21 cellular contexts compared by ENCODE assay signal in genomic region chr2:61688369-61689334, GRCh38.
DNase-seq lines count a peak whose midpoint lies in the region; ATAC-seq and TF ChIP-seq lines count a peak whose summit lies in the region.
"Had no signal": no experiment of that assay in that cellular context is flagged by ENCODE, and none has a peak within 500 bp of the region (broad histone marks: within the 10 kb centered on the region; RNA-seq: fewer than 3 reads in every experiment).

No MANE protein-coding gene starts in this region.

- peaks cover 16% of the 10 kb centered on the region for H3K4me1 ChIP-seq in ACC112 (ENCODE audit: control insufficient read depth, insufficient read depth, low read length, unreplicated experiment)
- peaks cover 0 to 30% (median 15%) of the 10 kb centered on the region in 10 experiments; a peak in 15 of 20 replicates for H3K4me1 ChIP-seq in BLaER1 treated with 17β-estradiol and CSF1 and Interleukin-3, amounts not matched to agents 10 nM and 100 nM
- H3K4me1 ChIP-seq in adipocyte (ENCODE audit: control insufficient read depth, insufficient read depth, low read length), result peaks cover 4% of the 10 kb centered on the region
- no peaks in the 10 kb centered on the region for H3K4me1 ChIP-seq in osteoblast (ENCODE audit: insufficient read depth, low read length)
- no peaks in the 10 kb centered on the region for H3K4me1 ChIP-seq in neural progenitor cell
- H3K4me1 ChIP-seq: Caco-2, SJSA1 had no signal

- no peaks in the 10 kb centered on the region for H4K20me1 ChIP-seq in BLaER1 treated with 17β-estradiol and CSF1 and Interleukin-3, amounts not matched to agents 10 nM and 100 nM
- no peaks in the 10 kb centered on the region for H4K20me1 ChIP-seq in osteoblast (ENCODE audit: insufficient read depth, low read length)
- H4K20me1 ChIP-seq in neural progenitor cell (ENCODE audit: low read depth), result no peaks in the 10 kb centered on the region
- H4K20me1 ChIP-seq: BLaER1 had no signal

- DNase-seq in adipocyte (ENCODE audit: low read depth) (no peak), osteoblast (ENCODE audit: insufficient read length, low spot score, missing footprints) (no peak), neural progenitor cell (ENCODE audit: low spot score) (no peak), NCI-H345 (lab: John Stamatoyannopoulos, UW) (no peak)
- DNase-seq: ACHN, Caco-2, DMS 273 treated with DMSO at 0.1 percent for 48 hours, MV-4-11, NCI-H1105 treated with DMSO at 0.1 percent for 48 hours, NCI-H2081, NCI-H2171, NCI-H524 treated with DMSO at 0.1 percent for 48 hours, NCI-H82 had no signal

- H3K36me3 Mint-ChIP-seq in neural progenitor cell, result no peaks in the 10 kb centered on the region
- H3K36me3 Mint-ChIP-seq: CD4-positive, alpha-beta memory T cell had no signal

- TF ChIP-seq CTCF in osteoblast (IDR thresholded peaks at IDR 0.05; ENCODE audit: extremely low read depth, low read depth, low read length) (no peak), neural progenitor cell (IDR thresholded peaks at IDR 0.05) (no peak)

- H3K9me3 Mint-ChIP-seq in neural progenitor cell, result no peaks in the 10 kb centered on the region
- H3K9me3 Mint-ChIP-seq: CD4-positive, alpha-beta memory T cell had no signal

- H3K27me3 Mint-ChIP-seq in neural progenitor cell (ENCODE audit: insufficient read depth, low read depth), result peaks cover 2% of the 10 kb centered on the region

- ATAC-seq in GM21825 (IDR thresholded peaks at IDR 0.05; ENCODE audit: unreplicated experiment), result no peak
- ATAC-seq: Right ventricle myocardium inferior had no signal

- H3K9me3 ChIP-seq in BLaER1 treated with 17β-estradiol and CSF1 and Interleukin-3, amounts not matched to agents 10 nM and 100 nM (replicated peaks in 1 of 11), result peaks cover 0 to 7% (median 0%) of the 10 kb centered on the region in 11 experiments; a peak in 2 of 22 replicates
- H3K9me3 ChIP-seq in adipocyte (ENCODE audit: control insufficient read depth, low read length), result no peaks in the 10 kb centered on the region
- H3K9me3 ChIP-seq in osteoblast (ENCODE audit: low read depth, low read length), result no peaks in the 10 kb centered on the region
- H3K9me3 ChIP-seq in neural progenitor cell (ENCODE audit: low read depth), result no peaks in the 10 kb centered on the region
- H3K9me3 ChIP-seq: BLaER1, Caco-2, SJSA1 had no signal

- no peaks in the 10 kb centered on the region for H3K27me3 ChIP-seq in ACC112 (ENCODE audit: insufficient read depth, low read length)
- no peaks in the 10 kb centered on the region for H3K27me3 ChIP-seq in BLaER1 treated with 17β-estradiol and CSF1 and Interleukin-3, amounts not matched to agents 10 nM and 100 nM
- H3K27me3 ChIP-seq in adipocyte (replicated peaks; ENCODE audit: control insufficient read depth, insufficient read depth, low read length), result no peaks in the 10 kb centered on the region
- no peaks in the 10 kb centered on the region for H3K27me3 ChIP-seq in osteoblast (ENCODE audit: insufficient read depth, low read length)
- no peaks in the 10 kb centered on the region for H3K27me3 ChIP-seq in neural progenitor cell
- H3K27me3 ChIP-seq: BLaER1, SJSA1 had no signal

- H3K4me3 Mint-ChIP-seq in neural progenitor cell, result no peak overlapping the region
- H3K4me3 Mint-ChIP-seq: CD4-positive, alpha-beta memory T cell had no signal

- H3K79me2 ChIP-seq in ACC112 (ENCODE audit: control insufficient read depth, insufficient read depth, low read length, unreplicated experiment), result no peaks in the 10 kb centered on the region
- H3K79me2 ChIP-seq in osteoblast (ENCODE audit: insufficient read depth, low read length), result no peaks in the 10 kb centered on the region
- H3K79me2 ChIP-seq in neural progenitor cell (ENCODE audit: low read depth), result no peaks in the 10 kb centered on the region

- H3K27ac ChIP-seq in ACC112 (ENCODE audit: low read depth, low read length) (peak overlapping the region; percentile 62), osteoblast (ENCODE audit: low read depth, low read length) (no peak overlapping the region), neural progenitor cell (no peak overlapping the region)
- H3K27ac ChIP-seq in BLaER1 treated with 17β-estradiol and CSF1 and Interleukin-3, amounts not matched to agents 10 nM and 100 nM, result peak overlapping the region in 7 of 11 experiments; percentile 18 to 69 (median 36); a peak in 12 of 22 replicates
- H3K27ac ChIP-seq: BLaER1, KMS-11, SJSA1 had no signal

- H3K4me1 Mint-ChIP-seq in neural progenitor cell, result no peaks in the 10 kb centered on the region

- no peaks in the 10 kb centered on the region for H3K36me3 ChIP-seq in ACC112 (ENCODE audit: insufficient read depth, low read length)
- H3K36me3 ChIP-seq in BLaER1 treated with 17β-estradiol and CSF1 and Interleukin-3, amounts not matched to agents 10 nM and 100 nM, result no peaks in the 10 kb centered on the region
- H3K36me3 ChIP-seq in adipocyte (ENCODE audit: control insufficient read depth, insufficient read depth, low read length, severe bottlenecking), result no peaks in the 10 kb centered on the region
- no peaks in the 10 kb centered on the region for H3K36me3 ChIP-seq in osteoblast (ENCODE audit: insufficient read depth, low read length)
- no peaks in the 10 kb centered on the region for H3K36me3 ChIP-seq in neural progenitor cell
- H3K36me3 ChIP-seq: BLaER1, SJSA1 had no signal

- peak overlapping the region in 8 of 11 experiments; percentile 29 to 67 (median 46); a peak in 11 of 22 replicates for H3K4me2 ChIP-seq in BLaER1 treated with 17β-estradiol and CSF1 and Interleukin-3, amounts not matched to agents 10 nM and 100 nM
- H3K4me2 ChIP-seq in osteoblast (ENCODE audit: insufficient read depth, low read length) (peak overlapping the region; percentile 65), neural progenitor cell (no peak overlapping the region)
- H3K4me2 ChIP-seq: BLaER1, KMS-11 had no signal

- H3K27ac Mint-ChIP-seq in neural progenitor cell, result no peak overlapping the region

- peak overlapping the region in 1 of 11 experiments; percentile 28; a peak in 1 of 22 replicates for H3K9ac ChIP-seq in BLaER1 treated with 17β-estradiol and CSF1 and Interleukin-3, amounts not matched to agents 10 nM and 100 nM
- H3K9ac ChIP-seq in adipocyte (ENCODE audit: low read length) (no peak overlapping the region), neural progenitor cell (no peak overlapping the region)
- H3K9ac ChIP-seq: BLaER1, KMS-11 had no signal

- no peaks in the 10 kb centered on the region for H3F3A ChIP-seq in neural progenitor cell (ENCODE audit: low read depth)

- no peak overlapping the region for H3K4me3 ChIP-seq in ACC112 (ENCODE audit: low read depth, low read length)
- no peak overlapping the region for H3K4me3 ChIP-seq in BLaER1 treated with 17β-estradiol and CSF1 and Interleukin-3, amounts not matched to agents 10 nM and 100 nM
- peak overlapping the region; percentile 61 for H3K4me3 ChIP-seq in adipocyte (ENCODE audit: low read length)
- no peak overlapping the region for H3K4me3 ChIP-seq in osteoblast (ENCODE audit: insufficient read depth, low read length)
- H3K4me3 ChIP-seq in neural progenitor cell, result no peak overlapping the region
- H3K4me3 ChIP-seq: BLaER1, SJSA1 had no signal

- H2AFZ ChIP-seq in ACC112 (ENCODE audit: low read length, unreplicated experiment), result peak overlapping the region; percentile 64
- peak overlapping the region; percentile 85 for H2AFZ ChIP-seq in osteoblast (ENCODE audit: low read length)
- no peak overlapping the region for H2AFZ ChIP-seq in neural progenitor cell (replicated peaks)

Comparison
In these comparisons a context has a peak if more than half of its experiments do, and no peak if none do; other contexts are left out.
1. H3K27ac ChIP-seq: peak in ACC112 (single experiment) and BLaER1 treated with 17β-estradiol and CSF1 and Interleukin-3, amounts not matched to agents 10 nM and 100 nM (7 of 11); none in osteoblast (single experiment) and neural progenitor cell (single experiment).